In the genomic region with DNA sequence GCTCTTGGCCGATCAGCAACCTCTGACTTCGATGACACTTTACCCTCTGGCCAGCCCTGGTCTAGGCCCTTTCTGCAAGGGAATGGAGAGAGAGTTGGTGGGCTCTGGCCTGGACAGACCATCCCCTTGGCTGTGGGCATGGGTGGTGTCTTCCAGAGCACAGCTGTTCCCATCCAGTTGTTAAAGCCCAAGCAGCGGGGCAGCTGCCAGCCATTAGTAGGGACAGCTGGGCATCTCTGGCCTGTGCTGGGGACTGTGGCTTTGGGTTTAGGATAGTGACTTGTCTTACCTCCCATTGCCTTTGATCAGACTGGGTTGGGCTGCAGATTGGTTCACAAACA, we compare ENCODE assay signal across 1 cellular context.
TF ChIP-seq lines count a peak whose summit lies in the region.

No MANE protein-coding gene starts in this region.

TF ChIP-seq in HCT116, 20 proteins besides CTCF, POLR2A, EP300 and RAD21 (continued from another document):
- TF ChIP-seq, protein P1, sequence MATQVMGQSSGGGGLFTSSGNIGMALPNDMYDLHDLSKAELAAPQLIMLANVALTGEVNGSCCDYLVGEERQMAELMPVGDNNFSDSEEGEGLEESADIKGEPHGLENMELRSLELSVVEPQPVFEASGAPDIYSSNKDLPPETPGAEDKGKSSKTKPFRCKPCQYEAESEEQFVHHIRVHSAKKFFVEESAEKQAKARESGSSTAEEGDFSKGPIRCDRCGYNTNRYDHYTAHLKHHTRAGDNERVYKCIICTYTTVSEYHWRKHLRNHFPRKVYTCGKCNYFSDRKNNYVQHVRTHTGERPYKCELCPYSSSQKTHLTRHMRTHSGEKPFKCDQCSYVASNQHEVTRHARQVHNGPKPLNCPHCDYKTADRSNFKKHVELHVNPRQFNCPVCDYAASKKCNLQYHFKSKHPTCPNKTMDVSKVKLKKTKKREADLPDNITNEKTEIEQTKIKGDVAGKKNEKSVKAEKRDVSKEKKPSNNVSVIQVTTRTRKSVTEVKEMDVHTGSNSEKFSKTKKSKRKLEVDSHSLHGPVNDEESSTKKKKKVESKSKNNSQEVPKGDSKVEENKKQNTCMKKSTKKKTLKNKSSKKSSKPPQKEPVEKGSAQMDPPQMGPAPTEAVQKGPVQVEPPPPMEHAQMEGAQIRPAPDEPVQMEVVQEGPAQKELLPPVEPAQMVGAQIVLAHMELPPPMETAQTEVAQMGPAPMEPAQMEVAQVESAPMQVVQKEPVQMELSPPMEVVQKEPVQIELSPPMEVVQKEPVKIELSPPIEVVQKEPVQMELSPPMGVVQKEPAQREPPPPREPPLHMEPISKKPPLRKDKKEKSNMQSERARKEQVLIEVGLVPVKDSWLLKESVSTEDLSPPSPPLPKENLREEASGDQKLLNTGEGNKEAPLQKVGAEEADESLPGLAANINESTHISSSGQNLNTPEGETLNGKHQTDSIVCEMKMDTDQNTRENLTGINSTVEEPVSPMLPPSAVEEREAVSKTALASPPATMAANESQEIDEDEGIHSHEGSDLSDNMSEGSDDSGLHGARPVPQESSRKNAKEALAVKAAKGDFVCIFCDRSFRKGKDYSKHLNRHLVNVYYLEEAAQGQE (IDR thresholded peaks at IDR 0.05; ENCODE audit: low read depth), result no peak
- no peak for TF ChIP-seq SRF (IDR thresholded peaks at IDR 0.05; ENCODE audit: low read depth)
- no peak for TF ChIP-seq ZNF274 (IDR thresholded peaks at IDR 0.05; ENCODE audit: low read depth, low read length)
- TF ChIP-seq SIN3A (IDR thresholded peaks at IDR 0.05; ENCODE audit: low read depth), result no peak
- no peak for TF ChIP-seq JUND (IDR thresholded peaks at IDR 0.05)
- no peak for TF ChIP-seq TCF7L2 (IDR thresholded peaks at IDR 0.05; ENCODE audit: borderline replicate concordance, extremely low read depth, insufficient read depth, insufficient read length)
- TF ChIP-seq YY1 (IDR thresholded peaks at IDR 0.05; ENCODE audit: extremely low read depth, insufficient replicate concordance, low read depth, low read length), result no peak
- TF ChIP-seq, protein P2, sequence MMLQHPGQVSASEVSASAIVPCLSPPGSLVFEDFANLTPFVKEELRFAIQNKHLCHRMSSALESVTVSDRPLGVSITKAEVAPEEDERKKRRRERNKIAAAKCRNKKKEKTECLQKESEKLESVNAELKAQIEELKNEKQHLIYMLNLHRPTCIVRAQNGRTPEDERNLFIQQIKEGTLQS (IDR thresholded peaks at IDR 0.05), result no peak
- no peak for TF ChIP-seq ELF1 (IDR thresholded peaks at IDR 0.05; ENCODE audit: borderline replicate concordance, low read depth)
- TF ChIP-seq CBX3 (IDR thresholded peaks at IDR 0.05; ENCODE audit: low read depth), result no peak
- no peak for TF ChIP-seq CEBPB (IDR thresholded peaks at IDR 0.05; ENCODE audit: low read depth)
TF ChIP-seq in HCT116: peak in this region for 0.
